9 cellular contexts compared by ENCODE assay signal in the genomic region with DNA sequence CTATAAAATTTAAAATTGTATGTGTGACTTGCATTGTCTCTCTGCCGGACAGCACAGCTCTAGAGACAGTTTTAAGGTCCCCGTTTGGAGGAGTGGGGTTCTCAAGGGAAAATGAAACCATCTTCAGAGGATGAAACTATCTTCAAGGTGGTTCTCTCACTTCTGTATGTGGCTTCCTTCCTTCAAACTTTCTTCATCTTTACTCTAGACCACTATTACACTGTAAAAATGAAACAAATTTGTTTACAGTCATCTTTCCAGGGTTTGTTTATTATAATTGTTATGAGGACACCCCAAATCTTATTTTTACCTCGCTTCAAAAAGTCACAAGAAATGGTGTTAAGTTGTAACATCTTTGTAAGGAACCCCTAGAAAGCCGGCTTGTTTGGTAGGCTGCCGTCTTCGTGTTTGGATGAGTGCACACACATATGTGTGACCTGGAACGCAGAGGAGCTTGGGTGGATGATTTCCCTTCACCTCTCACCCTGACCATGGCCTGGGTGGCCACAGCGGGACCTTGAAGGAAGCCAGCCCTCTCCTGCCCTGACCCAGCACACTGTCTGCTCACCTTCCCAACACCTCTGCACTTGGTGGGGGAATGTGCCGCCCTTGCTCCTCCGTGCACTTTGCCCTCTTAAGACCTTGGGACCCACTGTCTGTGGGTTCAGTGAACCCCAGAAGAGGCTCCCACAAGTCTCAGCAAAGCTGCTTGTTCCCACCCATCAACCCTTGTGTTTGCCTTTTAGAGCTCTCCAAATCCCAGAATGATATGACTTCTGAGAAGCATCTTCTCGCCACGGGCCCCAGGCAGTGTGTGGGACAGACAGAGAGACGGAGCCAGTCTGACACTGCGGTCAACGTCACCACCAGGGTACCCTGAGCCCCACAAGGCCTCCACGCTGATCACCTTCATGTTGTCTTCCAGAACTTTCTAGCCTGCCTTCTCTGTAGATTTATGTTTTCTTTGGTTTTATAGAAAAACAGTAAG.
DNase-seq lines count a peak whose midpoint lies in the region; ATAC-seq and TF ChIP-seq lines count a peak whose summit lies in the region.
"Had no signal": no experiment of that assay in that cellular context is flagged by ENCODE, and none has a peak within 500 bp of the region (broad histone marks: within the 10 kb centered on the region; RNA-seq: fewer than 3 reads in every experiment).

No MANE protein-coding gene starts in this region.

- peaks cover 0 to 2% (median 0%) of the 10 kb centered on the region in 7 donors for H3K9me3 Mint-ChIP-seq in CD14-positive monocyte
- no peaks in the 10 kb centered on the region for H3K9me3 Mint-ChIP-seq in activated CD4-positive, alpha-beta memory T cell treated with anti-CD3 and anti-CD28 coated beads, Interleukin-2, amount 10 ng/mL, durations not matched to agents 7 days and 5 days

- TF ChIP-seq CTCF in CD14-positive monocyte (IDR thresholded peaks at IDR 0.05), result no peak
- TF ChIP-seq CTCF in omental fat pad (IDR thresholded peaks at IDR 0.05), result no peak

- peaks cover 61% of the 10 kb centered on the region for H3K4me1 Mint-ChIP-seq in CD14-positive monocyte
- peaks cover 83% of the 10 kb centered on the region for H3K4me1 Mint-ChIP-seq in activated CD4-positive, alpha-beta memory T cell treated with anti-CD3 and anti-CD28 coated beads, Interleukin-2, amount 10 ng/mL, durations not matched to agents 7 days and 5 days

- H3K4me3 Mint-ChIP-seq in CD14-positive monocyte, result no peak overlapping the region
- H3K4me3 Mint-ChIP-seq in activated CD4-positive, alpha-beta memory T cell treated with anti-CD3 and anti-CD28 coated beads, Interleukin-2, amount 10 ng/mL, durations not matched to agents 7 days and 5 days, result peak overlapping the region; percentile 18

- no peaks in the 10 kb centered on the region for H3K27me3 Mint-ChIP-seq in CD14-positive monocyte (ENCODE audit: low read depth in 3 of 3)
- H3K27me3 Mint-ChIP-seq in activated CD4-positive, alpha-beta memory T cell treated with anti-CD3 and anti-CD28 coated beads, Interleukin-2, amount 10 ng/mL, durations not matched to agents 7 days and 5 days, result no peaks in the 10 kb centered on the region

- intact Hi-C loops in CD14-positive monocyte (cut with micrococcal nuclease), result loop anchor here in 1 of 2 donors (10.0 kb wide), 1 partner anchor 147 kb away; no protein-coding TSS in a partner anchor
- intact Hi-C loops in cardiac septum (cut with DNase I), result no loop called here

- no peak for DNase-seq in CD14-positive monocyte (ENCODE audit: low spot score)
- DNase-seq in activated CD4-positive, alpha-beta memory T cell treated with anti-CD3 and anti-CD28 coated beads, Interleukin-2, amount 10 ng/mL, durations not matched to agents 7 days and 5 days, result no peak
- no peak for DNase-seq in omental fat pad (ENCODE audit: low spot score)
- no peak for DNase-seq in cardiac septum (ENCODE audit: low spot score)
- DNase-seq in MV-4-11 (lab: John Stamatoyannopoulos, UW), result no peak
- DNase-seq in NCI-H748 treated with DMSO at 0.1 percent for 48 hours (lab: John Stamatoyannopoulos, UW), result no peak
- DNase-seq: NCI-H2171 had no signal

- H3K36me3 Mint-ChIP-seq in CD14-positive monocyte, result peaks cover 46 to 58% of the 10 kb centered on the region in 2 donors
- peaks cover 85% of the 10 kb centered on the region for H3K36me3 Mint-ChIP-seq in activated CD4-positive, alpha-beta memory T cell treated with anti-CD3 and anti-CD28 coated beads, Interleukin-2, amount 10 ng/mL, durations not matched to agents 7 days and 5 days (ENCODE audit: low read depth)

- H3K27ac Mint-ChIP-seq in CD14-positive monocyte, result peak overlapping the region; percentile 77 to 94 (median 83)
- peak overlapping the region; percentile 78 for H3K27ac Mint-ChIP-seq in activated CD4-positive, alpha-beta memory T cell treated with anti-CD3 and anti-CD28 coated beads, Interleukin-2, amount 10 ng/mL, durations not matched to agents 7 days and 5 days

- peak; percentile 59 for ATAC-seq in GM19025 (IDR thresholded peaks at IDR 0.05; ENCODE audit: low read depth, unreplicated experiment)
- peak; percentile 63 for ATAC-seq in HG02973 (IDR thresholded peaks at IDR 0.05; ENCODE audit: unreplicated experiment)
- no peak for ATAC-seq in omental fat pad (ENCODE audit: low FRiP score)

- CTCF ChIA-PET in activated CD4-positive, alpha-beta memory T cell treated with anti-CD3 and anti-CD28 coated beads, Interleukin-2, amount 10 ng/mL, durations not matched to agents 7 days and 5 days (lab: Charles Lee), result interaction anchor here (0.7 to 1.7 kb wide), 12 partner anchors 9 to 389 kb away, joined by 3 to 5 read pairs (median 3); no protein-coding TSS in a partner anchor

- POLR2A ChIA-PET in activated CD4-positive, alpha-beta memory T cell treated with anti-CD3 and anti-CD28 coated beads, Interleukin-2, amount 10 ng/mL, durations not matched to agents 7 days and 5 days (lab: Charles Lee), result interaction anchor here (0.6 to 1.9 kb wide), 12 partner anchors 13 to 327 kb away, joined by 3 to 9 read pairs (median 4); partner anchors contain the start of genes SYTL3 and TAGAP
